In the genomic region with DNA sequence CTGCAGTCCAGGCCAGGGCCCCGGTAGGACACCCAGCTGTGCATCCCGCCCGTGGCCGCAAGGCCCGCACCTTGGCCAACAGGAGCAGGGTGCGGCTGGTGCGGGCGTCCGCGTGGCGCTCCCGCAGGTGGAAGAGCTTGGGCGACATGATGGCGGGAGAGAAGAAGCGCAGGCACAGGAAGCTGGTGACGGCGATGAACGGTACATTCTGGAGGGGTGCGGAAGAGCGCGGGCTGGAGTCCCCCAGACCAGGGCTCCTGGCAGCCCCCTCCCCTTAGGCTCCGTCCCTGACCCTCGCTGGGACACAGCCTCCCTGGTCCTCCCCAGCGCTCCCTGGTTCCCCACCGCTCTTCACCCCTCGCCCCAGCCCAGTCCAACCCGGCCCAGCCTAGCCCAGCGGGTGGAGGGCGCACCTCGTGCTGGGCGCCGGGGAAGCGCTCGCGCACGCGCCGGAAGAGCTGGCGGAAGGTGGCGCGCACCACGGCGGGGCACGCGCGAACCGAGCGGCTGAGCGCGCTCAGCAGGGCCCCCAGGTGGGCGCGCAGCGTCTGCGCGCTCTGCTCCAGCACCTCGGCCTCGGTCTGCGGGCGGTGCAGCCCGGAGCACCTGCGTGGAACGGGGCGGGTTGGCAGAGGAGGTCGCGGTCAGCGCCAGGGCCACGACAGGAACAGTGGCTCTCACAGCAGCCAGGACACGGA, we compare ENCODE assay signal across 9 cellular contexts. TPM values are rescaled to one million over a fixed set of nuclear protein-coding genes. Genes with fewer than 3 reads are reported as not detected.
DNase-seq lines count a peak whose midpoint lies in the region; ATAC-seq and TF ChIP-seq lines count a peak whose summit lies in the region.
"Not testable (repeated sequence)": the region's sequence is repeated elsewhere in the genome, so short reads cannot be mapped to it uniquely, and the experiment has no call there.
"Had no signal": no experiment of that assay in that cellular context is flagged by ENCODE, and none has a peak within 500 bp of the region (broad histone marks: within the 10 kb centered on the region; RNA-seq: fewer than 3 reads in every experiment).

No MANE protein-coding gene starts in this region.

- not testable (repeated sequence) for TF ChIP-seq CTCF in lower lobe of right lung (IDR thresholded peaks at IDR 0.05)

- not testable (repeated sequence) for H3K36me3 ChIP-seq in lower lobe of right lung

- H3K27me3 ChIP-seq in lower lobe of right lung (ENCODE audit: low read depth) = not testable (repeated sequence)

- H3K4me1 ChIP-seq in lower lobe of right lung = not testable (repeated sequence)

- not testable (repeated sequence) for DNase-seq in activated naive CD8-positive, alpha-beta T cell treated with anti-CD3 and anti-CD28 coated beads, Interleukin-2, amount 10 ng/mL, durations not matched to agents 7 days and 5 days; lower lobe of right lung

- H3K9me3 ChIP-seq in lower lobe of right lung = not testable (repeated sequence)

- H3K27me3 Mint-ChIP-seq in activated naive CD8-positive, alpha-beta T cell treated with anti-CD3 and anti-CD28 coated beads, Interleukin-2, amount 10 ng/mL, durations not matched to agents 7 days and 5 days = not testable (repeated sequence)

- ATAC-seq in GM18873 (IDR thresholded peaks at IDR 0.05; ENCODE audit: low FRiP score, unreplicated experiment) (peak; percentile 38), GM21381 (IDR thresholded peaks at IDR 0.05; ENCODE audit: unreplicated experiment) (peak; percentile 63), HG02678 (IDR thresholded peaks at IDR 0.05; ENCODE audit: unreplicated experiment) (peak; percentile 68), HG03097 (IDR thresholded peaks at IDR 0.05; ENCODE audit: low FRiP score, unreplicated experiment) (peak; percentile 48), HG03565 (IDR thresholded peaks at IDR 0.05; ENCODE audit: unreplicated experiment) (peak; percentile 62), lower lobe of right lung (peak; percentile 56 to 70)
- peak; percentile 79 for ATAC-seq in activated naive CD8-positive, alpha-beta T cell treated with anti-CD3 and anti-CD28 coated beads, Interleukin-2, amount 10 ng/mL, durations not matched to agents 7 days and 5 days (ENCODE audit: low read depth)

- H3K9me3 Mint-ChIP-seq in activated naive CD8-positive, alpha-beta T cell treated with anti-CD3 and anti-CD28 coated beads, Interleukin-2, amount 10 ng/mL, durations not matched to agents 7 days and 5 days = not testable (repeated sequence)

- POLR2A ChIA-PET in activated naive CD8-positive, alpha-beta T cell treated with anti-CD3 and anti-CD28 coated beads, Interleukin-2, amount 10 ng/mL, durations not matched to agents 7 days and 5 days (lab: Charles Lee) = not testable (repeated sequence)

- intact Hi-C loops in lower lobe of right lung (cut with DNase I) = not testable (repeated sequence)

- H3K27ac Mint-ChIP-seq in activated naive CD8-positive, alpha-beta T cell treated with anti-CD3 and anti-CD28 coated beads, Interleukin-2, amount 10 ng/mL, durations not matched to agents 7 days and 5 days = not testable (repeated sequence)

- H3K27ac ChIP-seq in lower lobe of right lung = not testable (repeated sequence)

- H3K36me3 Mint-ChIP-seq in activated naive CD8-positive, alpha-beta T cell treated with anti-CD3 and anti-CD28 coated beads, Interleukin-2, amount 10 ng/mL, durations not matched to agents 7 days and 5 days = not testable (repeated sequence)

- not testable (repeated sequence) for H3K4me1 Mint-ChIP-seq in activated naive CD8-positive, alpha-beta T cell treated with anti-CD3 and anti-CD28 coated beads, Interleukin-2, amount 10 ng/mL, durations not matched to agents 7 days and 5 days

- H3K4me3 Mint-ChIP-seq in activated naive CD8-positive, alpha-beta T cell treated with anti-CD3 and anti-CD28 coated beads, Interleukin-2, amount 10 ng/mL, durations not matched to agents 7 days and 5 days = not testable (repeated sequence)

- not testable (repeated sequence) for H3K4me3 ChIP-seq in lower lobe of right lung

RNA-seq across cellular contexts. Expression of gene POLR2J3, which starts 21.4 kb away (rescaled TPM):
- 10 to 100 TPM; 49.0 to 57.2 TPM for total RNA-seq in activated naive CD8-positive, alpha-beta T cell treated with anti-CD3 and anti-CD28 coated beads, Interleukin-2, amount 10 ng/mL, durations not matched to agents 7 days and 5 days
- total RNA-seq in lower lobe of right lung = 58.1 TPM

RNA-seq across cellular contexts. Expression of gene RASA4, which starts 22.8 kb away (rescaled TPM):
- total RNA-seq in activated naive CD8-positive, alpha-beta T cell treated with anti-CD3 and anti-CD28 coated beads, Interleukin-2, amount 10 ng/mL, durations not matched to agents 7 days and 5 days = 10 to 100 TPM; 40.5 to 43.2 TPM
- 47.1 TPM for total RNA-seq in lower lobe of right lung

RNA-seq across cellular contexts. Expression of gene SPDYE2, which starts 42.8 kb away (rescaled TPM):
- under 1 TPM in 1 of 2 experiments, not detected in 1; 0.28 TPM for total RNA-seq in activated naive CD8-positive, alpha-beta T cell treated with anti-CD3 and anti-CD28 coated beads, Interleukin-2, amount 10 ng/mL, durations not matched to agents 7 days and 5 days
- not detected for total RNA-seq in lower lobe of right lung
- total RNA-seq: hepatocyte, kidney epithelial cell had no signal

RNA-seq across cellular contexts. Expression of gene UPK3BL1, which starts 48.8 kb away (rescaled TPM):
- total RNA-seq in activated naive CD8-positive, alpha-beta T cell treated with anti-CD3 and anti-CD28 coated beads, Interleukin-2, amount 10 ng/mL, durations not matched to agents 7 days and 5 days = 10 to 100 TPM; 41.8 to 44.5 TPM
- 35.5 TPM for total RNA-seq in lower lobe of right lung

RNA-seq across cellular contexts. Expression of gene UPK3BL2, which starts 50.3 kb away (rescaled TPM):
- 10 to 100 TPM; 20.5 to 20.7 TPM for total RNA-seq in activated naive CD8-positive, alpha-beta T cell treated with anti-CD3 and anti-CD28 coated beads, Interleukin-2, amount 10 ng/mL, durations not matched to agents 7 days and 5 days
- 26.9 TPM for total RNA-seq in lower lobe of right lung
